ENCODE assay signal across 8 cellular contexts in genomic region chrX:71068052-71068918, GRCh38. TPM values are rescaled to one million over a fixed set of nuclear protein-coding genes. Genes with fewer than 3 reads are reported as not detected.
DNase-seq lines count a peak whose midpoint lies in the region; ATAC-seq and TF ChIP-seq lines count a peak whose summit lies in the region.

Gene SNX12 (minus strand): TSS chrX:71068334. CDS start chrX:71068306, 28 bp downstream.

- peaks cover 3% of the 10 kb centered on the region for H3K27me3 Mint-ChIP-seq in activated B cell treated with CpG ODN at 0.5 μM for 24 hours
- peaks cover 4 to 8% (median 6%) of the 10 kb centered on the region in 3 donors for H3K27me3 Mint-ChIP-seq in immature natural killer cell (ENCODE audit: low read depth in 3 of 3)

- intact Hi-C loops in activated B cell treated with CpG ODN at 0.5 μM for 24 hours (cut with micrococcal nuclease) = loop anchor here (1.0 to 10.0 kb wide), 8 partner anchors 27 to 467 kb away; partner anchors contain the start of genes FOXO4, IL2RG, MED12 and OGT

- peaks cover 15% of the 10 kb centered on the region for H3K36me3 Mint-ChIP-seq in activated B cell treated with CpG ODN at 0.5 μM for 24 hours (ENCODE audit: low read depth)
- peaks cover 0 to 4% (median 0%) of the 10 kb centered on the region in 3 donors for H3K36me3 Mint-ChIP-seq in immature natural killer cell

- POLR2A ChIA-PET in activated B cell treated with CpG ODN at 0.5 μM for 24 hours (lab: Charles Lee) = interaction anchor here (0.6 to 1.9 kb wide), 9 partner anchors 9 to 298 kb away, joined by 3 to 39 read pairs (median 6); partner anchors contain the start of genes IL2RG, MED12, NONO and SLC7A3

- no peak for TF ChIP-seq CTCF in AG09319 (IDR thresholded peaks at IDR 0.05; ENCODE audit: low read depth, low read length)
- TF ChIP-seq CTCF in activated B cell treated with CpG ODN at 0.5 μM for 24 hours (IDR thresholded peaks at IDR 0.05) = no peak
- TF ChIP-seq CTCF in cardiac fibroblast (IDR thresholded peaks at IDR 0.05; ENCODE audit: low read depth, low read length) = no peak

- peak within 1 kb of the TSS; percentile 65 to 69 for H3K4me3 ChIP-seq in cardiac fibroblast (replicated peaks in 1 of 2; ENCODE audit: low read depth in 2 of 2, low read length in 2 of 2)

- H3K9me3 Mint-ChIP-seq in activated B cell treated with CpG ODN at 0.5 μM for 24 hours = no peaks in the 10 kb centered on the region
- no peaks in the 10 kb centered on the region for H3K9me3 Mint-ChIP-seq in immature natural killer cell

- DNase-seq in AG09319 (ENCODE audit: extremely low read depth, low read depth) (peak; percentile 87), NCI-H345 (lab: John Stamatoyannopoulos, UW) (peak; percentile 96), activated B cell treated with CpG ODN at 0.5 μM for 24 hours (peak; percentile 79), cardiac fibroblast (ENCODE audit: low read depth in 2 of 2) (peak; percentile 94 to 96), immature natural killer cell (peak; percentile 86 to 92 (median 90)), smooth muscle cell of the brain vasculature (ENCODE audit: low read depth, low spot score) (peak; percentile 76)

- H3K4me1 Mint-ChIP-seq in activated B cell treated with CpG ODN at 0.5 μM for 24 hours = peaks cover 19% of the 10 kb centered on the region
- peaks cover 12 to 24% of the 10 kb centered on the region in 2 donors for H3K4me1 Mint-ChIP-seq in immature natural killer cell

- H3K27ac Mint-ChIP-seq in activated B cell treated with CpG ODN at 0.5 μM for 24 hours = peak within 1 kb of the TSS; percentile 95
- peak within 1 kb of the TSS; percentile 89 to 97 (median 93) for H3K27ac Mint-ChIP-seq in immature natural killer cell

- peak within 1 kb of the TSS; percentile 94 for H3K4me3 Mint-ChIP-seq in activated B cell treated with CpG ODN at 0.5 μM for 24 hours
- H3K4me3 Mint-ChIP-seq in immature natural killer cell = peak within 1 kb of the TSS; percentile 89 to 95 (median 92)

- ATAC-seq in GM19025 (IDR thresholded peaks at IDR 0.05; ENCODE audit: low read depth, unreplicated experiment) (peak; percentile 96), HG03280 (IDR thresholded peaks at IDR 0.05; ENCODE audit: unreplicated experiment) (peak; percentile 94), activated B cell treated with CpG ODN at 0.5 μM for 24 hours (ENCODE audit: low read depth) (peak; percentile 94)

- CTCF ChIA-PET in activated B cell treated with CpG ODN at 0.5 μM for 24 hours (lab: Charles Lee) = no interaction called here

RNA-seq across cellular contexts. Expression of gene SNX12, which starts in this region (rescaled TPM):
- 43.2 and 44.8 TPM in 2 replicates for total RNA-seq in activated B cell treated with CpG ODN at 0.5 μM for 24 hours
- 1 to 10 TPM; 5.3 to 9.2 (median 5.9) TPM for polyA plus RNA-seq in immature natural killer cell

Comparison
In these comparisons a context has a peak if more than half of its experiments do, and no peak if none do; other contexts are left out.
1. Peak in every context shown above with its lines: DNase-seq, ATAC-seq and H3K4me3 ChIP-seq.